8 cellular contexts compared by ENCODE assay signal in genomic region chr9:131349881-131350563, GRCh38. TPM values are rescaled to one million over a fixed set of nuclear protein-coding genes. Genes with fewer than 3 reads are reported as not detected.
DNase-seq lines count a peak whose midpoint lies in the region; ATAC-seq and TF ChIP-seq lines count a peak whose summit lies in the region.

No MANE protein-coding gene starts in this region.

- no peaks in the 10 kb centered on the region for H3K36me3 ChIP-seq in DND-41 (ENCODE audit: insufficient read depth, low read length)
- no peaks in the 10 kb centered on the region for H3K36me3 ChIP-seq in KMS-11 (ENCODE audit: insufficient read depth)
- H3K36me3 ChIP-seq in PC-3 (ENCODE audit: low read depth, low read length): no peaks in the 10 kb centered on the region
- H3K36me3 ChIP-seq in mucosa of stomach (ENCODE audit: control insufficient read depth, insufficient read depth, low read length): no peaks in the 10 kb centered on the region

- H3K27ac ChIP-seq in DND-41 (ENCODE audit: low read length) (no peak overlapping the region), KMS-11 (no peak overlapping the region), PC-3 (ENCODE audit: low read length) (no peak overlapping the region)

- H3K4me1 ChIP-seq in DND-41 (ENCODE audit: insufficient read depth, low read length) (peaks cover 10% of the 10 kb centered on the region), KMS-11 (ENCODE audit: low read depth, poor library complexity, severe bottlenecking) (peaks cover 10% of the 10 kb centered on the region), PC-3 (ENCODE audit: insufficient read depth, low read length) (peaks cover 5% of the 10 kb centered on the region; the same call in 1 of the 2 replicates), mucosa of stomach (ENCODE audit: control insufficient read depth, insufficient read depth, low read length) (peaks cover 19% of the 10 kb centered on the region)

- DNase-seq in DND-41 (peak; percentile 86), PC-3 (peak; percentile 74), activated T-cell treated with anti-CD3 and anti-CD28 coated beads for 4 hours (peak; percentile 80), erythroblast (lab: John Stamatoyannopoulos, UW) (peak; percentile 82 to 87)
- peak; percentile 66 to 75 for DNase-seq in stimulated activated CD8-positive, alpha-beta memory T cell treated with anti-CD3 and anti-CD28 coated beads, Interleukin-4, amount 100 ng/mL, for 4 hours (ENCODE audit: low read depth in 2 of 2, low spot score in 1 of 2)

- H2AFZ ChIP-seq in DND-41 (ENCODE audit: low read depth, low read length): peak overlapping the region; percentile 86
- H2AFZ ChIP-seq in KMS-11 (ENCODE audit: low read depth): peak overlapping the region; percentile 98
- peak overlapping the region; percentile 98 for H2AFZ ChIP-seq in PC-3 (ENCODE audit: low read length)

- H3K9me2 ChIP-seq in PC-3 (replicated peaks; ENCODE audit: low read length): no peaks in the 10 kb centered on the region

- peak overlapping the region; percentile 31 for H3K9ac ChIP-seq in DND-41 (ENCODE audit: low read depth, low read length)
- H3K9ac ChIP-seq in KMS-11: peak overlapping the region; percentile 7; the same call in 1 of the 2 replicates
- no peak overlapping the region for H3K9ac ChIP-seq in PC-3 (ENCODE audit: low read length)
- H3K9ac ChIP-seq in mucosa of stomach (ENCODE audit: low read length): peak overlapping the region; percentile 5

- intact Hi-C loops in PC-3 (cut with micrococcal nuclease): loop anchor here (10.0 kb wide), 1 partner anchor 105 kb away; no protein-coding TSS in a partner anchor

- ATAC-seq in DND-41 (ENCODE audit: insufficient read depth, low read depth) (peak; percentile 99), PC-3 (peak; percentile 98), GM21381 (IDR thresholded peaks at IDR 0.05; ENCODE audit: unreplicated experiment) (no peak)

- H3F3A ChIP-seq in PC-3 (ENCODE audit: low read length, unreplicated experiment): no peaks in the 10 kb centered on the region

- H3K27me3 ChIP-seq in DND-41 (ENCODE audit: insufficient read depth, low read length, poor library complexity): no peaks in the 10 kb centered on the region
- no peaks in the 10 kb centered on the region for H3K27me3 ChIP-seq in KMS-11 (ENCODE audit: insufficient read depth, low read depth)
- H3K27me3 ChIP-seq in PC-3 (ENCODE audit: low read length): no peaks in the 10 kb centered on the region
- no peaks in the 10 kb centered on the region for H3K27me3 ChIP-seq in mucosa of stomach (ENCODE audit: control insufficient read depth, insufficient read depth, low read length)

- H3K4me3 ChIP-seq in DND-41 (ENCODE audit: low read depth in 1 of 2, low read length in 2 of 2) (peak overlapping the region in 1 of 2 experiments; percentile 41; a peak in 2 of 4 replicates), KMS-11 (IDR thresholded peaks at IDR 0.05; ENCODE audit: insufficient read depth, low read depth, low read length) (no peak overlapping the region), PC-3 (ENCODE audit: low read length) (peak overlapping the region; percentile 79), mucosa of stomach (ENCODE audit: low read length) (no peak overlapping the region)

- BruUV-seq in PC-3 (replicated peaks; lab: Mats Ljungman, UMichigan): no TSS peak

- H4K20me1 ChIP-seq in DND-41 (ENCODE audit: insufficient read depth, low read length) (no peaks in the 10 kb centered on the region), KMS-11 (ENCODE audit: insufficient read depth) (no peaks in the 10 kb centered on the region), PC-3 (ENCODE audit: low read length) (no peaks in the 10 kb centered on the region)

- H3K79me2 ChIP-seq in DND-41 (ENCODE audit: insufficient read depth, low read length) (no peaks in the 10 kb centered on the region), KMS-11 (ENCODE audit: insufficient read depth, low read depth) (no peaks in the 10 kb centered on the region), PC-3 (ENCODE audit: low read length) (no peaks in the 10 kb centered on the region)

- H3K4me2 ChIP-seq in DND-41 (ENCODE audit: insufficient read depth, low read length) (peak overlapping the region; percentile 56), KMS-11 (peak overlapping the region; percentile 61), PC-3 (ENCODE audit: low read length) (peak overlapping the region; percentile 97)

- TF ChIP-seq CTCF in DND-41 (IDR thresholded peaks at IDR 0.05; ENCODE audit: borderline replicate concordance, extremely low read depth, low read length, poor library complexity, severe bottlenecking) (peak; percentile 88), KMS-11 (conservative IDR thresholded peaks at IDR 0.05; ENCODE audit: low read depth, low read length) (peak; percentile 80), PC-3 (conservative IDR thresholded peaks at IDR 0.05; ENCODE audit: low read depth, low read length) (peak; percentile 77)

- CTCF ChIA-PET in PC-3 (lab: Charles Lee): interaction anchor here (0.5 to 1.2 kb wide), 8 partner anchors 18 to 126 kb away, joined by 3 to 5 read pairs (median 3); no protein-coding TSS in a partner anchor

- POLR2A ChIA-PET in PC-3 (lab: Charles Lee; ENCODE audit: unreplicated experiment): no interaction called here

- TF ChIP-seq POLR2A in erythroblast (IDR thresholded peaks at IDR 0.05; ENCODE audit: low read length): no peak

- H3K9me3 ChIP-seq in DND-41 (ENCODE audit: insufficient read depth, low read length, severe bottlenecking): no peaks in the 10 kb centered on the region
- H3K9me3 ChIP-seq in PC-3 (ENCODE audit: low read length): no peaks in the 10 kb centered on the region
- no peaks in the 10 kb centered on the region for H3K9me3 ChIP-seq in mucosa of stomach (ENCODE audit: control insufficient read depth, low read length)

RNA-seq across cellular contexts. Expression of gene PRRC2B, which starts 43.9 kb away (rescaled TPM):
- 46.9 and 64.7 TPM in 2 replicates for total RNA-seq in PC-3 (2014; rRNA removed)
